In the genomic region with DNA sequence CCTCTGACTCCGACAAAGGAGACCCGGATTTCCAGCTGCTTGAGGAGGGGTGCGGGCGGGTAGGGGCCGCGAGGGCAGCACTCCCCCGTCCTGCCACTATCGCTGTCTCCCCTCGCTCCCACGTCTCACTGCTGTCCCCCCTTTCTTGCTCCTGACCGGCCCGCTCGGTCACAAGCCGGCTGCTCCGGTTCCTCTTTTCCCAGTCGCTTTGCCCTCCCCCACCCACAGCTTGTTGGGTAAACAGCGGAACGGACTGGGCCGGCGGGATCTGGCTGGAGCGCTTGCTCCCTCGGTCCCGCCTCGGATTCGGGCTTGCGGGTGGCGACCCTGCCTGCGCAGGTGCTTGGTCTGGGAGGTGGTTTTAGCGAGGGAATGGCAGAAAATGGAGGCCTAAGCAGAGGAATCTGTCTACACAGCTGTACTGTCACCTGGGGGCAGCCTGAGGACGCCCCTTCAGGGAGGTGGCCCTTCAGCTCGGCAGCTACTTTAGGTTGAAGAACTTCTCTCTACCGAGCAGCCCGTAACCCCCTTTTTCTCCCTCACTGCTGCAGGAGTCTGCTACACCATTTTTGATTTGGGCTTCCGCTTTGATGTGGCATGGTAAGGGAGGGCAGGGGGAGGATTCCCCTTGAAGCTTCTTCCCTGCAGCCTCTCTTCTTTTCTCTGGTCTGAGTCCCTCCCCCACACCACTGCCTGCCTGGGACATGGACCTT, we compare ENCODE assay signal across 8 cellular contexts. TPM values are rescaled to one million over a fixed set of nuclear protein-coding genes. Genes with fewer than 3 reads are reported as not detected.
DNase-seq lines count a peak whose midpoint lies in the region; ATAC-seq and TF ChIP-seq lines count a peak whose summit lies in the region.

No MANE protein-coding gene starts in this region.

- CTCF ChIA-PET in activated CD4-positive, alpha-beta T cell treated with anti-CD3 and anti-CD28 coated beads for 36 hours (lab: Charles Lee): interaction anchor here (1.0 to 1.5 kb wide), 5 partner anchors 29 to 445 kb away, joined by 3 to 6 read pairs (median 4); a partner anchor contains a TSS

- peaks cover 57% of the 10 kb centered on the region for H3K36me3 Mint-ChIP-seq in activated CD4-positive, alpha-beta T cell treated with anti-CD3 and anti-CD28 coated beads for 36 hours (ENCODE audit: low read depth)
- H3K36me3 Mint-ChIP-seq in activated T-cell treated with anti-CD3 and anti-CD28 coated beads, Interleukin-2, amount 50 U/mL, for 72 hours (ENCODE audit: insufficient read depth in 2 of 2): peaks cover 12 to 30% of the 10 kb centered on the region in 2 donors
- peaks cover 11% of the 10 kb centered on the region for H3K36me3 Mint-ChIP-seq in neural crest cell (ENCODE audit: low read depth)

- H3K9me3 Mint-ChIP-seq in activated CD4-positive, alpha-beta T cell treated with anti-CD3 and anti-CD28 coated beads for 36 hours (ENCODE audit: low read depth): no peaks in the 10 kb centered on the region
- H3K9me3 Mint-ChIP-seq in activated T-cell treated with anti-CD3 and anti-CD28 coated beads, Interleukin-2, amount 50 U/mL, for 72 hours: no peaks in the 10 kb centered on the region
- H3K9me3 Mint-ChIP-seq in neural crest cell: no peaks in the 10 kb centered on the region

- H3K4me3 Mint-ChIP-seq in activated CD4-positive, alpha-beta T cell treated with anti-CD3 and anti-CD28 coated beads for 36 hours: peak overlapping the region; percentile 81
- H3K4me3 Mint-ChIP-seq in activated T-cell treated with anti-CD3 and anti-CD28 coated beads, Interleukin-2, amount 50 U/mL, for 72 hours: peak overlapping the region; percentile 91 to 92
- peak overlapping the region; percentile 93 for H3K4me3 Mint-ChIP-seq in neural crest cell

- peaks cover 2% of the 10 kb centered on the region for H3K27me3 Mint-ChIP-seq in activated CD4-positive, alpha-beta T cell treated with anti-CD3 and anti-CD28 coated beads for 36 hours
- H3K27me3 Mint-ChIP-seq in activated T-cell treated with anti-CD3 and anti-CD28 coated beads, Interleukin-2, amount 50 U/mL, for 72 hours (ENCODE audit: low read depth): no peaks in the 10 kb centered on the region
- no peaks in the 10 kb centered on the region for H3K27me3 Mint-ChIP-seq in neural crest cell (ENCODE audit: low read depth)

- peak overlapping the region; percentile 86 to 91 for H3K4me3 ChIP-seq in foreskin fibroblast (ENCODE audit: low read depth in 1 of 2, low read length in 2 of 2)

- H3K27ac Mint-ChIP-seq in activated CD4-positive, alpha-beta T cell treated with anti-CD3 and anti-CD28 coated beads for 36 hours: peak overlapping the region; percentile 63
- H3K27ac Mint-ChIP-seq in activated T-cell treated with anti-CD3 and anti-CD28 coated beads, Interleukin-2, amount 50 U/mL, for 72 hours: peak overlapping the region; percentile 36
- peak overlapping the region; percentile 84 for H3K27ac Mint-ChIP-seq in neural crest cell (ENCODE audit: unreplicated experiment)

- intact Hi-C loops in activated CD4-positive, alpha-beta T cell treated with anti-CD3 and anti-CD28 coated beads for 36 hours (cut with DNase I, micrococcal nuclease): loop anchor here (2.0 to 5.0 kb wide), 3 partner anchors 15 to 523 kb away; a partner anchor contains a TSS

- POLR2A ChIA-PET in activated CD4-positive, alpha-beta T cell treated with anti-CD3 and anti-CD28 coated beads for 36 hours (lab: Charles Lee): interaction anchor here (0.6 to 0.9 kb wide), 3 partner anchors 11 to 325 kb away, joined by 3 read pairs; a partner anchor contains a TSS

- ATAC-seq in activated CD4-positive, alpha-beta T cell treated with anti-CD3 and anti-CD28 coated beads for 36 hours: peak; percentile 3
- no peak for ATAC-seq in activated T-cell treated with anti-CD3 and anti-CD28 coated beads, Interleukin-2, amount 50 U/mL, for 72 hours (replicated peaks in 1 of 2)
- ATAC-seq in HG03280 (IDR thresholded peaks at IDR 0.05; ENCODE audit: unreplicated experiment): no peak

- peak; percentile 45 for DNase-seq in activated CD4-positive, alpha-beta T cell treated with anti-CD3 and anti-CD28 coated beads for 36 hours
- no peak for DNase-seq in activated CD4-positive, alpha-beta T cell treated with anti-CD3 and anti-CD28 coated beads, Interleukin-2, amount 50 U/mL, for 4 hours
- DNase-seq in M059J (ENCODE audit: low read depth) (peak; percentile 40), foreskin fibroblast (peak in 1 of 2 donors; percentile 54), neural crest cell (ENCODE audit: low read depth, low spot score) (no peak), DMS79 (lab: John Stamatoyannopoulos, UW) (no peak)
- no peak for DNase-seq in activated T-cell treated with anti-CD3 and anti-CD28 coated beads, Interleukin-2, amount 50 U/mL, for 72 hours

- H3K4me1 Mint-ChIP-seq in activated CD4-positive, alpha-beta T cell treated with anti-CD3 and anti-CD28 coated beads for 36 hours: peaks cover 50% of the 10 kb centered on the region
- peaks cover 69% of the 10 kb centered on the region for H3K4me1 Mint-ChIP-seq in activated T-cell treated with anti-CD3 and anti-CD28 coated beads, Interleukin-2, amount 50 U/mL, for 72 hours (ENCODE audit: low read depth)
- peaks cover 58% of the 10 kb centered on the region for H3K4me1 Mint-ChIP-seq in neural crest cell

- no peak for TF ChIP-seq CTCF in foreskin fibroblast (IDR thresholded peaks at IDR 0.05; ENCODE audit: low read depth, low read length)
- TF ChIP-seq CTCF in neural crest cell (conservative IDR thresholded peaks at IDR 0.05): no peak

RNA-seq across cellular contexts. Expression of a gene that starts 0.6 kb away (rescaled TPM):
- 10 to 100 TPM; 39.4 to 75.6 TPM for total RNA-seq in activated CD4-positive, alpha-beta T cell treated with anti-CD3 and anti-CD28 coated beads for 36 hours
- total RNA-seq in M059J (2014; rRNA removed; shearing (Covaris generic)): 242 and 249 TPM in 2 replicates
- total RNA-seq in activated T-cell treated with anti-CD3 and anti-CD28 coated beads, Interleukin-2, amount 50 U/mL, for 72 hours: 10 to 100 TPM; 89.9 to 98.0 TPM
- 125 and 129 TPM in 2 replicates for total RNA-seq in neural crest cell

RNA-seq across cellular contexts. Expression of a gene that starts 3.6 kb away (rescaled TPM):
- 10 to 100 TPM; 27.9 to 35.3 TPM for total RNA-seq in activated CD4-positive, alpha-beta T cell treated with anti-CD3 and anti-CD28 coated beads for 36 hours
- 99.4 and 111 TPM in 2 replicates for total RNA-seq in M059J (2014; rRNA removed; shearing (Covaris generic))
- 10 to 100 TPM; 19.5 to 20.4 TPM for total RNA-seq in activated T-cell treated with anti-CD3 and anti-CD28 coated beads, Interleukin-2, amount 50 U/mL, for 72 hours
- total RNA-seq in neural crest cell: 88.7 and 91.8 TPM in 2 replicates

RNA-seq across cellular contexts. Expression of a gene that starts 5.6 kb away (rescaled TPM):
- total RNA-seq in activated CD4-positive, alpha-beta T cell treated with anti-CD3 and anti-CD28 coated beads for 36 hours: 10 to 100 TPM; 25.2 to 30.5 TPM
- total RNA-seq in M059J (2014; rRNA removed; shearing (Covaris generic)): 28.1 and 33.9 TPM in 2 replicates
- 10 to 100 TPM; 21.4 to 31.0 TPM for total RNA-seq in activated T-cell treated with anti-CD3 and anti-CD28 coated beads, Interleukin-2, amount 50 U/mL, for 72 hours
- total RNA-seq in neural crest cell: 32.7 and 34.4 TPM in 2 replicates

RNA-seq across cellular contexts. Expression of a gene that starts 16.0 kb away (rescaled TPM):
- total RNA-seq in activated CD4-positive, alpha-beta T cell treated with anti-CD3 and anti-CD28 coated beads for 36 hours: 1 to 10 TPM; 1.2 to 2.0 TPM
- total RNA-seq in M059J (2014; rRNA removed; shearing (Covaris generic)): 10.6 and 11.1 TPM in 2 replicates
- total RNA-seq in activated T-cell treated with anti-CD3 and anti-CD28 coated beads, Interleukin-2, amount 50 U/mL, for 72 hours: 1 to 10 TPM in 1 of 2 donors, under 1 TPM in 1; 0.99 to 1.4 TPM
- total RNA-seq in neural crest cell: 4.9 and 5.5 TPM in 2 replicates

RNA-seq across cellular contexts. Expression of a gene that starts 28.7 kb away (rescaled TPM):
- total RNA-seq in activated CD4-positive, alpha-beta T cell treated with anti-CD3 and anti-CD28 coated beads for 36 hours: 10 to 100 TPM; 10.7 to 12.5 TPM
- total RNA-seq in M059J (2014; rRNA removed; shearing (Covaris generic)): 15.3 and 26.5 TPM in 2 replicates
- 10 to 100 TPM; 21.0 to 27.3 TPM for total RNA-seq in activated T-cell treated with anti-CD3 and anti-CD28 coated beads, Interleukin-2, amount 50 U/mL, for 72 hours
- total RNA-seq in neural crest cell: 37.7 and 44.1 TPM in 2 replicates

Comparison
In these comparisons a context has a peak if more than half of its experiments do, and no peak if none do; other contexts are left out.
1. DNase-seq: peak in activated CD4-positive, alpha-beta T cell treated with anti-CD3 and anti-CD28 coated beads for 36 hours (single experiment) and M059J (single experiment); none in activated CD4-positive, alpha-beta T cell treated with anti-CD3 and anti-CD28 coated beads, Interleukin-2, amount 50 U/mL, for 4 hours (0 of 2), activated T-cell treated with anti-CD3 and anti-CD28 coated beads, Interleukin-2, amount 50 U/mL, for 72 hours (0 of 2), neural crest cell (single experiment) and DMS79 (single experiment).
2. Peak in every context shown above with its lines, with median percentiles within 50 percentile points of each other: H3K27ac Mint-ChIP-seq and H3K4me3 Mint-ChIP-seq.